Comparison of ENCODE assay signal across 8 cellular contexts in genomic region chr17:52383493-52384100, GRCh38.
DNase-seq lines count a peak whose midpoint lies in the region; ATAC-seq and TF ChIP-seq lines count a peak whose summit lies in the region.

No MANE protein-coding gene starts in this region.

- H3F3A ChIP-seq in smooth muscle cell (ENCODE audit: low read depth): no peaks in the 10 kb centered on the region

- H4K20me1 ChIP-seq in smooth muscle cell (ENCODE audit: low read depth): no peaks in the 10 kb centered on the region

- H3K36me3 ChIP-seq in WERI-Rb-1 (no peaks in the 10 kb centered on the region), smooth muscle cell (ENCODE audit: low read depth) (no peaks in the 10 kb centered on the region)

- 59% methylated on average over 4 of the region's 4 CpGs for WGBS in smooth muscle cell (ENCODE audit: low lambda C conversion rate)

- intact Hi-C loops in left ventricle myocardium superior (cut with micrococcal nuclease): no loop called here

- H3K27ac ChIP-seq in WERI-Rb-1 (no peak overlapping the region), smooth muscle cell (ENCODE audit: low read depth) (no peak overlapping the region)

- no peak overlapping the region for H2AFZ ChIP-seq in smooth muscle cell (ENCODE audit: low read depth)

- no peak overlapping the region for H3K4me3 ChIP-seq in WERI-Rb-1 (ENCODE audit: low read depth, low read length)
- no peak overlapping the region for H3K4me3 ChIP-seq in smooth muscle cell

- DNase-seq in DMS114 treated with DMSO at 0.1 percent for 48 hours (lab: John Stamatoyannopoulos, UW; ENCODE audit: unreplicated experiment) (peak; percentile 24), NCI-H1105 treated with DMSO at 0.1 percent for 48 hours (lab: John Stamatoyannopoulos, UW) (peak; percentile 20), WERI-Rb-1 (peak; percentile 81), left ventricle myocardium superior (no peak), smooth muscle cell (lab: John Stamatoyannopoulos, UW; ENCODE audit: unreplicated experiment) (no peak), AG20443 (ENCODE audit: low spot score) (no peak)

- H3K4me2 ChIP-seq in smooth muscle cell: no peak overlapping the region

- H3K4me1 ChIP-seq in smooth muscle cell (ENCODE audit: low read depth): no peaks in the 10 kb centered on the region

- no peaks in the 10 kb centered on the region for H3K79me2 ChIP-seq in smooth muscle cell (ENCODE audit: low read depth)

- H3K9me3 ChIP-seq in WERI-Rb-1 (ENCODE audit: severe bottlenecking) (no peaks in the 10 kb centered on the region), smooth muscle cell (replicated peaks; ENCODE audit: low read depth) (no peaks in the 10 kb centered on the region)

- TF ChIP-seq CTCF in WERI-Rb-1 (IDR thresholded peaks at IDR 0.05; ENCODE audit: low read depth, low read length): peak; percentile 99
- peak; percentile 75 for TF ChIP-seq CTCF in smooth muscle cell (IDR thresholded peaks at IDR 0.05; ENCODE audit: borderline replicate concordance, insufficient read depth, poor library complexity, severe bottlenecking)

- ATAC-seq in GM21786 (IDR thresholded peaks at IDR 0.05; ENCODE audit: unreplicated experiment) (peak; percentile 58), left ventricle myocardium superior (peak; percentile 61), HG03354 (IDR thresholded peaks at IDR 0.05; ENCODE audit: poor library complexity, severe bottlenecking, unreplicated experiment) (no peak)

- peaks cover 12% of the 10 kb centered on the region for H3K27me3 ChIP-seq in WERI-Rb-1 (ENCODE audit: insufficient read depth, low read depth, severe bottlenecking)
- no peaks in the 10 kb centered on the region for H3K27me3 ChIP-seq in smooth muscle cell (ENCODE audit: low read depth)

- H3K9ac ChIP-seq in smooth muscle cell (ENCODE audit: low read depth): no peak overlapping the region

Comparison
In these comparisons a context has a peak if more than half of its experiments do, and no peak if none do; other contexts are left out.
1. DNase-seq: peak in DMS114 treated with DMSO at 0.1 percent for 48 hours (single experiment), NCI-H1105 treated with DMSO at 0.1 percent for 48 hours (single experiment) and WERI-Rb-1 (single experiment); none in left ventricle myocardium superior (single experiment), smooth muscle cell (single experiment) and AG20443 (single experiment).